8 cellular contexts compared by ENCODE assay signal in genomic region chr16:18789850-18790706, GRCh38. TPM values are rescaled to one million over a fixed set of nuclear protein-coding genes. Genes with fewer than 3 reads are reported as not detected.
DNase-seq lines count a peak whose midpoint lies in the region; ATAC-seq, FAIRE-seq and TF ChIP-seq lines count a peak whose summit lies in the region.

Gene RPS15A, minus strand, starts transcription at chr16:18790334. Its CDS starts 1,221 bp downstream, at chr16:18789113.

- H3K27me3 ChIP-seq in WERI-Rb-1 (ENCODE audit: insufficient read depth, low read depth, severe bottlenecking): no peaks in the 10 kb centered on the region
- no peaks in the 10 kb centered on the region for H3K27me3 ChIP-seq in mammary epithelial cell (ENCODE audit: insufficient read depth, low read length)
- H3K27me3 ChIP-seq in iPS-20b (ENCODE audit: insufficient read depth, low read length): no peaks in the 10 kb centered on the region
- no peaks in the 10 kb centered on the region for H3K27me3 ChIP-seq in small intestine (ENCODE audit: control insufficient read depth in 2 of 2, insufficient read depth in 2 of 2, low read length in 2 of 2)

- CTCF ChIA-PET in mammary epithelial cell (lab: Charles Lee; ENCODE audit: low non-redundant PET): interaction anchor here (1.1 kb wide), 1 partner anchor 11 kb away, joined by 5 read pairs; the partner anchor contains the start of gene ARL6IP1

- H3K79me2 ChIP-seq in mammary epithelial cell (ENCODE audit: insufficient read depth, low read length): peaks cover 77% of the 10 kb centered on the region

- H3K27ac ChIP-seq in WERI-Rb-1: peak within 1 kb of the TSS; percentile 94
- peak within 1 kb of the TSS; percentile 85 for H3K27ac ChIP-seq in mammary epithelial cell (ENCODE audit: insufficient read depth, low read depth, low read length)
- peak within 1 kb of the TSS; percentile 84 for H3K27ac ChIP-seq in iPS-20b (ENCODE audit: low read length)
- H3K27ac ChIP-seq in small intestine (ENCODE audit: low read depth in 1 of 2, low read length in 1 of 2): peak within 1 kb of the TSS; percentile 62 to 86

- H3K4me3 ChIP-seq in WERI-Rb-1 (ENCODE audit: low read depth, low read length): peak within 1 kb of the TSS; percentile 95
- peak within 1 kb of the TSS; percentile 80 to 98 (median 92) for H3K4me3 ChIP-seq in mammary epithelial cell (replicated peaks in 1 of 3; ENCODE audit: insufficient read depth in 1 of 3, low read depth in 2 of 3, low read length in 3 of 3)
- peak within 1 kb of the TSS; percentile 84 for H3K4me3 ChIP-seq in iPS-20b (ENCODE audit: low read length)
- H3K4me3 ChIP-seq in small intestine (ENCODE audit: low read depth in 1 of 2, low read length in 2 of 2): peak within 1 kb of the TSS; percentile 91 to 94

- DNase-seq in ACHN (peak; percentile 99), NCI-H2227 (lab: John Stamatoyannopoulos, UW; ENCODE audit: unreplicated experiment) (peak; percentile 98), WERI-Rb-1 (peak; percentile 96), mammary epithelial cell (peak; percentile 96), small intestine (peak; percentile 99)

- no peaks in the 10 kb centered on the region for H3K9me3 ChIP-seq in WERI-Rb-1 (ENCODE audit: severe bottlenecking)
- H3K9me3 ChIP-seq in mammary epithelial cell (replicated peaks; ENCODE audit: insufficient read depth, low read length): no peaks in the 10 kb centered on the region
- no peaks in the 10 kb centered on the region for H3K9me3 ChIP-seq in iPS-20b (ENCODE audit: insufficient read depth, low read depth, low read length)
- no peaks in the 10 kb centered on the region for H3K9me3 ChIP-seq in small intestine (ENCODE audit: control insufficient read depth, low read depth)

- intact Hi-C loops in mammary epithelial cell (cut with micrococcal nuclease): loop anchor here (1.0 kb wide), 1 partner anchor 10 kb away; no protein-coding TSS in a partner anchor

- no TSS peak for BruUV-seq in mammary epithelial cell (replicated peaks; lab: Mats Ljungman, UMichigan)

- peak within 1 kb of the TSS; percentile 84 for H3K4me2 ChIP-seq in mammary epithelial cell (ENCODE audit: insufficient read depth, low read depth, low read length)

- in situ Hi-C loops in ACHN (cut with HindIII; ENCODE audit: low pct_ligation_motif_present, low pct_unique_long_range_greater_than_20kb, low sequenced_read_pairs): no loop called here
- in situ Hi-C loops in mammary epithelial cell (cut with MboI; ENCODE audit: low sequenced_read_pairs in 2 of 2): loop anchor here in 1 of 2 donors (10.0 kb wide), 1 partner anchor 735 kb away; the partner anchor contains the start of genes CCP110 and GDE1

- peak within 1 kb of the TSS; percentile 81 for H2AFZ ChIP-seq in mammary epithelial cell (ENCODE audit: low read depth, low read length)

- FAIRE-seq in small intestine (lab: Jason Lieb, UNC): no peak

- dilution Hi-C loops in mammary epithelial cell (cut with HindIII; ENCODE audit: low sequenced_read_pairs): loop anchor here (10.0 kb wide), 1 partner anchor 165 kb away; no protein-coding TSS in a partner anchor

- ATAC-seq in GM18873 (IDR thresholded peaks at IDR 0.05; ENCODE audit: low FRiP score, unreplicated experiment) (peak; percentile 85), HG03139 (IDR thresholded peaks at IDR 0.05; ENCODE audit: unreplicated experiment) (peak; percentile 83)

- H3K36me3 ChIP-seq in WERI-Rb-1 (peaks cover 90% of the 10 kb centered on the region), mammary epithelial cell (ENCODE audit: insufficient read depth, low read length) (peaks cover 39% of the 10 kb centered on the region), iPS-20b (ENCODE audit: insufficient read depth, low read depth, low read length) (peaks cover 86% of the 10 kb centered on the region), small intestine (ENCODE audit: control insufficient read depth in 2 of 2, insufficient read depth in 2 of 2, low read length in 2 of 2) (peaks cover 12 to 19% of the 10 kb centered on the region in 2 donors)

- H4K20me1 ChIP-seq in mammary epithelial cell (ENCODE audit: insufficient read depth, low read length): peaks cover 27% of the 10 kb centered on the region

- 2% methylated on average over 22 of the region's 60 CpGs for WGBS in mammary epithelial cell (ENCODE audit: low coverage, missing lambda C conversion rate)
- 1 to 3% (median 2%) methylated on average over 47 to 60 of the region's 60 CpGs for WGBS in small intestine, 3 donors

- TF ChIP-seq CTCF in WERI-Rb-1 (IDR thresholded peaks at IDR 0.05; ENCODE audit: low read depth, low read length) (no peak), mammary epithelial cell (conservative IDR thresholded peaks at IDR 0.05 in 1 of 2, IDR thresholded peaks at IDR 0.05 in 1 of 2; ENCODE audit: extremely low read depth in 1 of 2, insufficient read depth in 1 of 2, low read depth in 1 of 2, low read length in 2 of 2) (no peak)

- peaks cover 40% of the 10 kb centered on the region for H3K4me1 ChIP-seq in mammary epithelial cell (ENCODE audit: insufficient read depth, low read length)
- H3K4me1 ChIP-seq in iPS-20b (ENCODE audit: insufficient read depth, low read length): peaks cover 11% of the 10 kb centered on the region
- peaks cover 0 to 19% of the 10 kb centered on the region in 2 donors for H3K4me1 ChIP-seq in small intestine (ENCODE audit: control insufficient read depth in 2 of 2, insufficient read depth in 1 of 2, low read depth in 1 of 2, low read length in 1 of 2)

- H3K9ac ChIP-seq in mammary epithelial cell (ENCODE audit: insufficient read depth, low read length) (peak within 1 kb of the TSS; percentile 99), iPS-20b (ENCODE audit: low read depth, low read length) (peak within 1 kb of the TSS; percentile 99)

RNA-seq across cellular contexts. Expression of gene RPS15A, which starts in this region (rescaled TPM):
- total RNA-seq in mammary epithelial cell: 1,000 to 10,000 TPM in 1 of 2 donors, 100 to 1,000 TPM in 1; 682 to 1,206 TPM
- 3,814 TPM for polyA plus RNA-seq in mammary epithelial cell
- 941 TPM for polyA minus RNA-seq in mammary epithelial cell
- 1,000 to 10,000 TPM; 2,630 to 4,880 (median 4,191) TPM for polyA plus RNA-seq in small intestine

Comparison
In these comparisons a context has a peak if more than half of its experiments do, and no peak if none do; other contexts are left out.
1. Peak in every context shown above with its lines: DNase-seq, ATAC-seq, H3K4me3 ChIP-seq and H3K27ac ChIP-seq.